11 cellular contexts compared by ENCODE assay signal in genomic region chr17:4509402-4509801, GRCh38. TPM values are rescaled to one million over a fixed set of nuclear protein-coding genes. Genes with fewer than 3 reads are reported as not detected.
A peak's percentile ranks its signal among the peaks of the same experiment; 100 is the strongest.
DNase-seq lines count a peak whose midpoint lies in the region; ATAC-seq and TF ChIP-seq lines count a peak whose summit lies in the region.
"Had no signal": no experiment of that assay in that cellular context is flagged by ENCODE, and none has a peak within 500 bp of the region (broad histone marks: within the 10 kb centered on the region; RNA-seq: fewer than 3 reads in every experiment).

No MANE protein-coding gene starts in this region.

- H3K4me1 ChIP-seq in Loucy (ENCODE audit: insufficient read depth, low read length, poor library complexity, severe bottlenecking): peaks cover 45% of the 10 kb centered on the region

- no peaks in the 10 kb centered on the region; the same call in 1 of the 2 replicates for H3K36me3 ChIP-seq in Loucy (ENCODE audit: insufficient read depth, low read length)

- no peak overlapping the region for H3K4me3 Mint-ChIP-seq in Calu3 (ENCODE audit: low read depth, unreplicated experiment)
- H3K4me3 Mint-ChIP-seq in central memory CD8-positive, alpha-beta T cell: peak overlapping the region; percentile 52
- no peak overlapping the region for H3K4me3 Mint-ChIP-seq in neural crest cell

- no peaks in the 10 kb centered on the region for H3K9me3 Mint-ChIP-seq in Calu3 (ENCODE audit: low read depth, unreplicated experiment)
- H3K9me3 Mint-ChIP-seq in central memory CD8-positive, alpha-beta T cell: no peaks in the 10 kb centered on the region
- H3K9me3 Mint-ChIP-seq in neural crest cell: no peaks in the 10 kb centered on the region

- no peak for TF ChIP-seq CTCF in Calu3 (IDR thresholded peaks at IDR 0.05; ENCODE audit: unreplicated experiment)
- TF ChIP-seq CTCF in Loucy (conservative IDR thresholded peaks at IDR 0.05; ENCODE audit: low read length): no peak
- no peak for TF ChIP-seq CTCF in neural crest cell (conservative IDR thresholded peaks at IDR 0.05)

- no TSS peak for BruUV-seq in Calu3 (replicated peaks; lab: Mats Ljungman, UMichigan)

- H3K9me3 ChIP-seq in Loucy (ENCODE audit: insufficient read depth, low read depth, low read length): no peaks in the 10 kb centered on the region

- ATAC-seq in central memory CD8-positive, alpha-beta T cell (replicated peaks; ENCODE audit: extremely low read depth, poor library complexity, severe bottlenecking): peak; percentile 49
- ATAC-seq in GM21367 (IDR thresholded peaks at IDR 0.05; ENCODE audit: unreplicated experiment) (no peak), GM19463 (IDR thresholded peaks at IDR 0.05; ENCODE audit: unreplicated experiment) (no peak), GM19455 (IDR thresholded peaks at IDR 0.05; ENCODE audit: unreplicated experiment) (no peak)

- peaks cover 65% of the 10 kb centered on the region; the same call in 1 of the 2 replicates for H3K79me2 ChIP-seq in Loucy (ENCODE audit: insufficient read depth, low read length)

- no peak overlapping the region for H3K4me3 ChIP-seq in Loucy (ENCODE audit: low read length, poor library complexity, severe bottlenecking)

- peaks cover 57% of the 10 kb centered on the region for H3K4me1 Mint-ChIP-seq in Calu3 (ENCODE audit: low read depth, unreplicated experiment)
- peaks cover 28% of the 10 kb centered on the region for H3K4me1 Mint-ChIP-seq in central memory CD8-positive, alpha-beta T cell
- H3K4me1 Mint-ChIP-seq in neural crest cell: no peaks in the 10 kb centered on the region

- H3K27me3 ChIP-seq in Loucy (ENCODE audit: insufficient read depth, low read length, poor library complexity, severe bottlenecking): no peaks in the 10 kb centered on the region

- peaks cover 6% of the 10 kb centered on the region for H4K20me1 ChIP-seq in Loucy (ENCODE audit: insufficient read depth, low read length, poor library complexity, severe bottlenecking)

- no peaks in the 10 kb centered on the region for H3K27me3 Mint-ChIP-seq in Calu3 (ENCODE audit: unreplicated experiment)
- peaks cover 10% of the 10 kb centered on the region for H3K27me3 Mint-ChIP-seq in central memory CD8-positive, alpha-beta T cell
- H3K27me3 Mint-ChIP-seq in neural crest cell (ENCODE audit: low read depth): peaks cover 5% of the 10 kb centered on the region

- H2AFZ ChIP-seq in Loucy (ENCODE audit: low read length): no peak overlapping the region

- intact Hi-C loops in Calu3 (cut with micrococcal nuclease; ENCODE audit: unreplicated experiment): no loop called here

- H3K9ac ChIP-seq in Loucy (ENCODE audit: low read depth, low read length, poor library complexity, severe bottlenecking): no peak overlapping the region

- DNase-seq in Calu3 (no peak), neural crest cell (ENCODE audit: low read depth, low spot score) (no peak)
- DNase-seq in central memory CD8-positive, alpha-beta T cell (ENCODE audit: low spot score in 2 of 2): peak in 1 of 2 donors; percentile 26
- no peak for DNase-seq in central memory CD4-positive, alpha-beta T cell
- DNase-seq: cortex of kidney, kidney glomerular epithelial cell, NCI-H226 had no signal

- CTCF ChIA-PET in Calu3 (lab: Charles Lee): interaction anchor here (0.6 kb wide), 1 partner anchor 28 kb away, joined by 3 read pairs; no protein-coding TSS in a partner anchor

- H3K27ac Mint-ChIP-seq in Calu3 (ENCODE audit: unreplicated experiment): peak overlapping the region; percentile 3
- peak overlapping the region; percentile 93 for H3K27ac Mint-ChIP-seq in central memory CD8-positive, alpha-beta T cell (ENCODE audit: low read depth)
- peak overlapping the region; percentile 84 for H3K27ac Mint-ChIP-seq in neural crest cell (ENCODE audit: unreplicated experiment)

- no peaks in the 10 kb centered on the region for H3K9me2 ChIP-seq in Loucy (replicated peaks; ENCODE audit: low read depth, low read length)

- peak overlapping the region; percentile 50 for H3K4me2 ChIP-seq in Loucy (ENCODE audit: low read depth, low read length, poor library complexity, severe bottlenecking)

- H3K36me3 Mint-ChIP-seq in Calu3 (ENCODE audit: insufficient read depth, unreplicated experiment): peaks cover 44% of the 10 kb centered on the region
- H3K36me3 Mint-ChIP-seq in central memory CD8-positive, alpha-beta T cell (ENCODE audit: insufficient read depth): no peaks in the 10 kb centered on the region
- no peaks in the 10 kb centered on the region for H3K36me3 Mint-ChIP-seq in neural crest cell (ENCODE audit: low read depth)

- no peaks in the 10 kb centered on the region for H3F3A ChIP-seq in Loucy (ENCODE audit: low read depth)

RNA-seq across cellular contexts. Expression of gene SPNS2, which starts 10.7 kb away (rescaled TPM):
- total RNA-seq in Calu3 (2022) (63.4 and 104 TPM in 2 replicates), neural crest cell (3.8 and 4.3 TPM in 2 replicates)

RNA-seq across cellular contexts. Expression of gene MYBBP1A, which starts 45.8 kb away (rescaled TPM):
- total RNA-seq in Calu3 (2022) (61.6 and 64.2 TPM in 2 replicates), neural crest cell (67.0 and 69.3 TPM in 2 replicates)

RNA-seq across cellular contexts. Expression of gene GGT6, which starts 51.0 kb away (rescaled TPM):
- 1.1 and 1.8 TPM in 2 replicates for total RNA-seq in Calu3 (2022)
- not detected in 2 replicates for total RNA-seq in neural crest cell

Comparison
In these comparisons a context has a peak if more than half of its experiments do, and no peak if none do; other contexts are left out.
1. H3K27ac Mint-ChIP-seq: peak in every context shown above with its lines; median percentile 93 in central memory CD8-positive, alpha-beta T cell; 84 in neural crest cell; 3 in Calu3.
2. RNA of gene SPNS2, which starts 10.7 kb away (total RNA-seq): 63.4 to 104 TPM in Calu3; 3.8 to 4.3 TPM in neural crest cell; every median in the first group is over 10 times any median in the second.